In genomic region chr1:174218983-174219382, GRCh38 we compare ENCODE assay signal across 20 cellular contexts. TPM values are rescaled to one million over a fixed set of nuclear protein-coding genes. Genes with fewer than 3 reads are reported as not detected.
DNase-seq lines count a peak whose midpoint lies in the region; ATAC-seq and FAIRE-seq lines count a peak whose summit lies in the region.
"Had no signal": no experiment of that assay in that cellular context is flagged by ENCODE, and none has a peak within 500 bp of the region (broad histone marks: within the 10 kb centered on the region; RNA-seq: fewer than 3 reads in every experiment).

No MANE protein-coding gene starts in this region.

- no peaks in the 10 kb centered on the region for H3K4me1 ChIP-seq in Karpas-422 (ENCODE audit: low read length)
- H3K4me1 ChIP-seq: Caco-2, SJCRH30 had no signal

- peak; percentile 94 for FAIRE-seq in endometrium (lab: Jason Lieb, UNC)
- FAIRE-seq: K562 had no signal

- ATAC-seq in sciatic nerve (peak; percentile 73), HG03139 (IDR thresholded peaks at IDR 0.05; ENCODE audit: unreplicated experiment) (no peak)
- ATAC-seq: K562 had no signal

- H3K4me3 ChIP-seq in Karpas-422 (ENCODE audit: low read length), result no peak overlapping the region
- H3K4me3 ChIP-seq: GM23248, K562, SJCRH30 had no signal

- no peaks in the 10 kb centered on the region for H3K9me2 ChIP-seq in Karpas-422 (replicated peaks; ENCODE audit: insufficient read depth, low read length)

- no peaks in the 10 kb centered on the region for H3K27me3 ChIP-seq in Karpas-422 (ENCODE audit: low read length)
- H3K27me3 ChIP-seq: SJCRH30 had no signal

- H3K27ac ChIP-seq in Karpas-422 (ENCODE audit: low read length), result no peak overlapping the region
- H3K27ac ChIP-seq: GM23248, SJCRH30 had no signal

- H2AFZ ChIP-seq in Karpas-422 (ENCODE audit: low read length), result no peak overlapping the region
- H2AFZ ChIP-seq: GM23248 had no signal

- DNase-seq in Karpas-422, result peak; percentile 15
- DNase-seq in SK-MEL-5 (ENCODE audit: low read depth, low spot score), result peak; percentile 9
- no peak for DNase-seq in sciatic nerve (ENCODE audit: low spot score)
- DNase-seq in T-helper 2 cell, result no peak
- no peak for DNase-seq in D341Med (ENCODE audit: low spot score)
- DNase-seq in NCI-H2081 (lab: John Stamatoyannopoulos, UW), result no peak
- DNase-seq: Caco-2; CD4-positive, CD25-positive, alpha-beta regulatory T cell; DMS53; GM23248; HCEC 1CT; NCI-H1694; NCI-H226; NCI-H524 treated with DMSO at 0.1 percent for 48 hours; RPMI8226; SJCRH30; SW 1271 had no signal

- H3K36me3 ChIP-seq in Karpas-422 (ENCODE audit: insufficient read depth, low read length), result no peaks in the 10 kb centered on the region
- H3K36me3 ChIP-seq: SJCRH30 had no signal

- in situ Hi-C loops in SK-MEL-5 (cut with HindIII; ENCODE audit: low pct_unique_long_range_greater_than_20kb, low sequenced_read_pairs), result no loop called here

- no peak overlapping the region for H3K4me2 ChIP-seq in Karpas-422 (ENCODE audit: low read depth, low read length, poor library complexity, severe bottlenecking)

- intact Hi-C loops in sciatic nerve (cut with DNase I), result no loop called here

- no peaks in the 10 kb centered on the region for H3K9me3 ChIP-seq in Karpas-422 (ENCODE audit: low read length)
- H3K9me3 ChIP-seq: Caco-2, SJCRH30 had no signal

- no peak overlapping the region for H3K9ac ChIP-seq in Karpas-422 (ENCODE audit: low read length)
- H3K9ac ChIP-seq: GM23248 had no signal

- H3K79me2 ChIP-seq in Karpas-422 (ENCODE audit: low read length), result no peaks in the 10 kb centered on the region

- peaks cover 14% of the 10 kb centered on the region for H4K20me1 ChIP-seq in Karpas-422 (ENCODE audit: insufficient read depth, low read depth, low read length)

RNA-seq across cellular contexts. Expression of gene RABGAP1L, which starts 59.7 kb away (rescaled TPM):
- total RNA-seq in Karpas-422 (2014; rRNA removed; shearing (Covaris generic); ENCODE audit: low replicate concordance), result 28.9 and 39.5 TPM in 2 replicates
- total RNA-seq in SK-MEL-5 (2014; rRNA removed; shearing (Covaris generic)), result 31.2 and 32.0 TPM in 2 replicates
- polyA plus RNA-seq in SK-MEL-5 (2015; cell fraction: cytosol; rRNA removed), result 12.0 and 18.7 TPM in 2 replicates
- polyA plus RNA-seq in SK-MEL-5 (2015; cell fraction: nucleus; rRNA removed), result 14.2 and 20.5 TPM in 2 replicates
- 59.6 TPM for total RNA-seq in sciatic nerve

Comparison
In these comparisons a context has a peak if more than half of its experiments do, and no peak if none do; other contexts are left out.
1. DNase-seq: peak in Karpas-422 (single experiment) and SK-MEL-5 (single experiment); none in sciatic nerve (single experiment), T-helper 2 cell (0 of 5), D341Med (single experiment) and NCI-H2081 (0 of 2).